In the genomic region with DNA sequence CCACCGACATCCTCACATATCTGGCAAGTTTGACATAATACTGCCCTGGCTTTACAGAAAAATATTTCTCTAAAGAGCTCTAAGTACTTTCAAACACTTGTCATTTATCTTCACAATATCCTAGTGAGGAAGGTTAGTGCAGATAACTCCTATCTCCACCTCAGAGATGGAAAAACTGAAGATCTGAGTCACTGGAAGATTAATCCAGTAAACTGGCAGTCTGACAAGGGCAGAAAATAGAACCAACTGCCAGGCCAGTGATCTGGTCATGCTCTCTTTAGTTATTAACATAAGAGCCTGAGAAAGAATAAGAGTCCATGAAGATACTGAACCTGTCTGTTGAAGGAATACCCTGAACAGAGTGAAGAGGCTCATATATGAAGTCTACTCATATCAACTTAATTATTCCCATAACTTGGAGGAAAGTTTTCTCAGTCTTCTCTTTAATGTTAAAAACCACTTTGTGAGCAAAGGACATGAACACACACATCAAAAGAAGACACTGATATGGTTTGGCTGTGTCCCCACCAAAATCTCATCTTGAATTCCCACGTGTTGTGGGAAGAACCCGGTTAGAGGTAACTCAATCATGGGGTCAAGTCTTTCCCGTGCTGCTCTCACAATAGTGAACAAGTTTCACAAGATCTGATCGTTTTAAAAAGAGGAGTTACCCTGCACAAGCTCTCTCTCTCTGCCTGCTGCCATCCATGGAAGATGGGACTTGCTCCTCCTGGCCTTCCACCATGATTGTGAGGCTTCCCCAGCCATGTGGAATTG, we compare ENCODE assay signal across 1 cellular context.
TF ChIP-seq lines count a peak whose summit lies in the region.

No MANE protein-coding gene starts in this region.

TF ChIP-seq in SK-N-SH, 30 proteins besides CTCF, POLR2A, EP300 and RAD21 (continued from another document):
- TF ChIP-seq, protein P1, sequence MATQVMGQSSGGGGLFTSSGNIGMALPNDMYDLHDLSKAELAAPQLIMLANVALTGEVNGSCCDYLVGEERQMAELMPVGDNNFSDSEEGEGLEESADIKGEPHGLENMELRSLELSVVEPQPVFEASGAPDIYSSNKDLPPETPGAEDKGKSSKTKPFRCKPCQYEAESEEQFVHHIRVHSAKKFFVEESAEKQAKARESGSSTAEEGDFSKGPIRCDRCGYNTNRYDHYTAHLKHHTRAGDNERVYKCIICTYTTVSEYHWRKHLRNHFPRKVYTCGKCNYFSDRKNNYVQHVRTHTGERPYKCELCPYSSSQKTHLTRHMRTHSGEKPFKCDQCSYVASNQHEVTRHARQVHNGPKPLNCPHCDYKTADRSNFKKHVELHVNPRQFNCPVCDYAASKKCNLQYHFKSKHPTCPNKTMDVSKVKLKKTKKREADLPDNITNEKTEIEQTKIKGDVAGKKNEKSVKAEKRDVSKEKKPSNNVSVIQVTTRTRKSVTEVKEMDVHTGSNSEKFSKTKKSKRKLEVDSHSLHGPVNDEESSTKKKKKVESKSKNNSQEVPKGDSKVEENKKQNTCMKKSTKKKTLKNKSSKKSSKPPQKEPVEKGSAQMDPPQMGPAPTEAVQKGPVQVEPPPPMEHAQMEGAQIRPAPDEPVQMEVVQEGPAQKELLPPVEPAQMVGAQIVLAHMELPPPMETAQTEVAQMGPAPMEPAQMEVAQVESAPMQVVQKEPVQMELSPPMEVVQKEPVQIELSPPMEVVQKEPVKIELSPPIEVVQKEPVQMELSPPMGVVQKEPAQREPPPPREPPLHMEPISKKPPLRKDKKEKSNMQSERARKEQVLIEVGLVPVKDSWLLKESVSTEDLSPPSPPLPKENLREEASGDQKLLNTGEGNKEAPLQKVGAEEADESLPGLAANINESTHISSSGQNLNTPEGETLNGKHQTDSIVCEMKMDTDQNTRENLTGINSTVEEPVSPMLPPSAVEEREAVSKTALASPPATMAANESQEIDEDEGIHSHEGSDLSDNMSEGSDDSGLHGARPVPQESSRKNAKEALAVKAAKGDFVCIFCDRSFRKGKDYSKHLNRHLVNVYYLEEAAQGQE (IDR thresholded peaks at IDR 0.05; ENCODE audit: low read depth, low read length), result no peak
- peak; percentile 77 for TF ChIP-seq NFIC (IDR thresholded peaks at IDR 0.05; ENCODE audit: borderline replicate concordance)
- no peak for TF ChIP-seq TAF1 (IDR thresholded peaks at IDR 0.05; ENCODE audit: borderline replicate concordance, low read depth, low read length)
- TF ChIP-seq, protein P2, sequence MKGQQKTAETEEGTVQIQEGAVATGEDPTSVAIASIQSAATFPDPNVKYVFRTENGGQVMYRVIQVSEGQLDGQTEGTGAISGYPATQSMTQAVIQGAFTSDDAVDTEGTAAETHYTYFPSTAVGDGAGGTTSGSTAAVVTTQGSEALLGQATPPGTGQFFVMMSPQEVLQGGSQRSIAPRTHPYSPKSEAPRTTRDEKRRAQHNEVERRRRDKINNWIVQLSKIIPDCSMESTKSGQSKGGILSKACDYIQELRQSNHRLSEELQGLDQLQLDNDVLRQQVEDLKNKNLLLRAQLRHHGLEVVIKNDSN (IDR thresholded peaks at IDR 0.05; ENCODE audit: borderline replicate concordance, low read depth), result 0 out of 2 replicates have a peak, but pooled peaks have one; percentile 25
- TF ChIP-seq GABPA (IDR thresholded peaks at IDR 0.05; ENCODE audit: low read depth), result no peak
- TF ChIP-seq TEAD4 (IDR thresholded peaks at IDR 0.05; ENCODE audit: borderline replicate concordance, insufficient read depth), result peak; percentile 71; the same call in 1 of the 2 replicates
- no peak for TF ChIP-seq FOXM1 (IDR thresholded peaks at IDR 0.05; ENCODE audit: low read depth)
- peak; percentile 77; the same call in 1 of the 2 replicates for TF ChIP-seq FOSL2 (IDR thresholded peaks at IDR 0.05; ENCODE audit: borderline replicate concordance, low read depth)
- no peak for TF ChIP-seq GATA2 (CRISPR knock-in tag; IDR thresholded peaks at IDR 0.05)
- peak; percentile 91 for TF ChIP-seq TCF12 (IDR thresholded peaks at IDR 0.05)
- TF ChIP-seq, protein P3, sequence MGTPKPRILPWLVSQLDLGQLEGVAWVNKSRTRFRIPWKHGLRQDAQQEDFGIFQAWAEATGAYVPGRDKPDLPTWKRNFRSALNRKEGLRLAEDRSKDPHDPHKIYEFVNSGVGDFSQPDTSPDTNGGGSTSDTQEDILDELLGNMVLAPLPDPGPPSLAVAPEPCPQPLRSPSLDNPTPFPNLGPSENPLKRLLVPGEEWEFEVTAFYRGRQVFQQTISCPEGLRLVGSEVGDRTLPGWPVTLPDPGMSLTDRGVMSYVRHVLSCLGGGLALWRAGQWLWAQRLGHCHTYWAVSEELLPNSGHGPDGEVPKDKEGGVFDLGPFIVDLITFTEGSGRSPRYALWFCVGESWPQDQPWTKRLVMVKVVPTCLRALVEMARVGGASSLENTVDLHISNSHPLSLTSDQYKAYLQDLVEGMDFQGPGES (IDR thresholded peaks at IDR 0.05; ENCODE audit: low read depth, low read length), result no peak
- peak; percentile 81 for TF ChIP-seq JUND (IDR thresholded peaks at IDR 0.05)
